Comparison of ENCODE assay signal across 16 cellular contexts in the genomic region with DNA sequence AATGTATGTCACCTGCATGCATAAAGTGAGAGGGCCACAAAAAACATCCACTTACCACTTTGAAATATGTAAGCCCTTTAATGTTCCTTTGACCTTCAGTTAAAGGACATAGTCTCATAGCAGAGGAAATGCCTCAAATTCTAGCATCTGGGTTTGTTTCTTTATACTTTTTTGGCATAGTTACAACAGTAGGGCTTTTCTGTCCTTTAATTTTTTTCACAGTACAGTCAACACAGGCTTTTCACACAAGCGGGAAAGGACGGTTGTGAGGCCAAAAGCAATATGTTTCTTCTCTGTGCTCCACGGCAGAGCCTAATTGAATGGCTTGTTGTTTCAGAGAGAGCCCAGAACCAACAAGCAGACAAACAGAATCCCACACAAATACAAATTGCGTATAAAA. TPM values are rescaled to one million over a fixed set of nuclear protein-coding genes. Genes with fewer than 3 reads are reported as not detected.
DNase-seq lines count a peak whose midpoint lies in the region; ATAC-seq, FAIRE-seq and TF ChIP-seq lines count a peak whose summit lies in the region.
"Had no signal": no experiment of that assay in that cellular context is flagged by ENCODE, and none has a peak within 500 bp of the region (broad histone marks: within the 10 kb centered on the region; RNA-seq: fewer than 3 reads in every experiment).

No MANE protein-coding gene starts in this region.

- no peaks in the 10 kb centered on the region for H3K36me3 Mint-ChIP-seq in activated CD8-positive, alpha-beta T cell treated with anti-CD3 and anti-CD28 coated beads for 36 hours (ENCODE audit: low read depth)

- 78% methylated on average over 4 of the region's 4 CpGs for WGBS in mesenchymal stem cell
- WGBS in aorta, 2 donors, result 1 to 10% methylated on average over 4 of the region's 4 CpGs

- dilution Hi-C loops in endothelial cell of umbilical vein (cut with MboI; ENCODE audit: extremely low pct_ligation_motif_present, low sequenced_read_pairs), result no loop called here

- no peak overlapping the region for H3K4me3 Mint-ChIP-seq in activated CD8-positive, alpha-beta T cell treated with anti-CD3 and anti-CD28 coated beads for 36 hours

- H3K9ac ChIP-seq in endothelial cell of umbilical vein (replicated peaks; ENCODE audit: extremely low read depth, insufficient read depth, low read length), result peak overlapping the region; percentile 72
- H3K9ac ChIP-seq in mesenchymal stem cell (ENCODE audit: low read length), result no peak overlapping the region
- H3K9ac ChIP-seq: KMS-11 had no signal

- intact Hi-C loops in left ventricle myocardium superior (cut with micrococcal nuclease), result no loop called here
- intact Hi-C loops in left cardiac atrium (cut with DNase I), result loop anchor here in 1 of 2 donors (5.0 kb wide), 1 partner anchor 41 kb away; no protein-coding TSS in a partner anchor
- intact Hi-C loops in endothelial cell of umbilical vein (cut with micrococcal nuclease), result loop anchor here (1.0 to 2.0 kb wide), 5 partner anchors 9 to 58 kb away; partner anchors contain the start of gene CRIM1
- intact Hi-C loops in aorta (cut with DNase I), result loop anchor here (5.0 kb wide), 2 partner anchors 39 to 51 kb away; no protein-coding TSS in a partner anchor
- intact Hi-C loops in activated CD8-positive, alpha-beta T cell treated with anti-CD3 and anti-CD28 coated beads for 36 hours (cut with micrococcal nuclease), result no loop called here

- no peak overlapping the region for H4K91ac ChIP-seq in mesenchymal stem cell (ENCODE audit: low read length)

- H3K18ac ChIP-seq in mesenchymal stem cell (ENCODE audit: low read depth in 1 of 2, low read length in 2 of 2), result no peak overlapping the region

- CTCF ChIA-PET in endothelial cell of umbilical vein (lab: Charles Lee), result interaction anchor here (2.1 to 2.4 kb wide), 3 partner anchors 25 to 47 kb away, joined by 8 to 14 read pairs (median 10); no protein-coding TSS in a partner anchor
- CTCF ChIA-PET in activated CD8-positive, alpha-beta T cell treated with anti-CD3 and anti-CD28 coated beads for 36 hours (lab: Charles Lee), result interaction anchor here (0.6 to 1.6 kb wide), 2 partner anchors 40 to 444 kb away, joined by 3 read pairs; no protein-coding TSS in a partner anchor

- H3K9me3 Mint-ChIP-seq in activated CD8-positive, alpha-beta T cell treated with anti-CD3 and anti-CD28 coated beads for 36 hours, result no peaks in the 10 kb centered on the region

- no peak overlapping the region for H3K27ac Mint-ChIP-seq in activated CD8-positive, alpha-beta T cell treated with anti-CD3 and anti-CD28 coated beads for 36 hours

- H4K20me1 ChIP-seq in endothelial cell of umbilical vein (replicated peaks; ENCODE audit: control insufficient read depth, extremely low read depth, insufficient read depth, low read length), result peaks cover 4% of the 10 kb centered on the region

- H3K9me3 ChIP-seq in endothelial cell of umbilical vein (replicated peaks; ENCODE audit: control insufficient read depth, insufficient read depth, low read length), result no peaks in the 10 kb centered on the region
- H3K9me3 ChIP-seq in mesenchymal stem cell (ENCODE audit: control insufficient read depth, low read length), result no peaks in the 10 kb centered on the region
- no peaks in the 10 kb centered on the region for H3K9me3 ChIP-seq in aorta (ENCODE audit: control insufficient read depth, low read length)
- H3K9me3 ChIP-seq: colonic mucosa, upper lobe of left lung had no signal

- peak; percentile 18 for ATAC-seq in left ventricle myocardium superior
- no peak for ATAC-seq in left cardiac atrium
- peak; percentile 56 for ATAC-seq in aorta (ENCODE audit: low FRiP score)
- no peak for ATAC-seq in activated CD8-positive, alpha-beta T cell treated with anti-CD3 and anti-CD28 coated beads for 36 hours

- peaks cover 4% of the 10 kb centered on the region for H3K9me1 ChIP-seq in endothelial cell of umbilical vein (replicated peaks; ENCODE audit: control insufficient read depth, extremely low read depth, insufficient read depth, low read length)

- no peak overlapping the region for H2BK12ac ChIP-seq in mesenchymal stem cell (ENCODE audit: low read length in 2 of 2)

- H2BK5ac ChIP-seq in mesenchymal stem cell (ENCODE audit: low read depth, low read length, poor library complexity, severe bottlenecking), result no peak overlapping the region

- no peak overlapping the region for H3K23ac ChIP-seq in mesenchymal stem cell (ENCODE audit: low read length in 2 of 2)

- no peak overlapping the region for H2BK120ac ChIP-seq in mesenchymal stem cell (ENCODE audit: low read depth, low read length)

- no peaks in the 10 kb centered on the region for H3K27me3 Mint-ChIP-seq in activated CD8-positive, alpha-beta T cell treated with anti-CD3 and anti-CD28 coated beads for 36 hours

- peaks cover 11% of the 10 kb centered on the region for H3K79me1 ChIP-seq in mesenchymal stem cell (replicated peaks; ENCODE audit: low read length, poor library complexity, severe bottlenecking)

- H3K36me3 ChIP-seq in endothelial cell of umbilical vein (ENCODE audit: control insufficient read depth in 2 of 2, extremely low read depth in 1 of 2, insufficient read depth in 2 of 2, low read length in 2 of 2) (peaks cover 8 to 25% of the 10 kb centered on the region in 2 experiments), mesenchymal stem cell (ENCODE audit: control insufficient read depth in 1 of 2, insufficient read depth in 2 of 2, low read depth in 1 of 2, low read length in 2 of 2) (peaks cover 0 to 3% of the 10 kb centered on the region in 2 experiments), aorta (ENCODE audit: control insufficient read depth in 1 of 2, insufficient read depth in 2 of 2, low read length in 1 of 2) (peaks cover 0 to 3% of the 10 kb centered on the region in 2 donors)
- H3K36me3 ChIP-seq: colonic mucosa, upper lobe of left lung had no signal

- no peak overlapping the region for H3K4ac ChIP-seq in mesenchymal stem cell (ENCODE audit: low read depth in 1 of 2, low read length in 2 of 2)

- POLR2A ChIA-PET in endothelial cell of umbilical vein (lab: Charles Lee), result interaction anchor here (1.2 to 1.9 kb wide), 3 partner anchors 8 to 43 kb away, joined by 3 to 7 read pairs (median 4); no protein-coding TSS in a partner anchor
- POLR2A ChIA-PET in activated CD8-positive, alpha-beta T cell treated with anti-CD3 and anti-CD28 coated beads for 36 hours (lab: Charles Lee), result no interaction called here

- H2AFZ ChIP-seq in endothelial cell of umbilical vein (ENCODE audit: low read depth, low read length), result no peak overlapping the region
- H2AFZ ChIP-seq in mesenchymal stem cell (ENCODE audit: low read depth, low read length), result no peak overlapping the region

- FAIRE-seq in endothelial cell of umbilical vein (lab: Jason Lieb, UNC), result no peak
- FAIRE-seq: D721Med had no signal

- DNase-seq in left ventricle myocardium superior (no peak), left cardiac atrium (no peak), endothelial cell of umbilical vein (ENCODE audit: low read depth, low spot score) (peak; percentile 88), mesenchymal stem cell (no peak), aorta (no peak), MV-4-11 (lab: John Stamatoyannopoulos, UW) (no peak), cerebellum (ENCODE audit: low spot score) (no peak)
- DNase-seq in activated CD8-positive, alpha-beta T cell treated with anti-CD3 and anti-CD28 coated beads for 36 hours, result no peak
- DNase-seq: ACHN; activated CD8-positive, alpha-beta memory T cell treated with anti-CD3 and anti-CD28 coated beads for 24 hours; colonic mucosa; NCI-H1694 treated with DMSO at 0.1 percent for 48 hours; NCI-H69; upper lobe of left lung had no signal

- no peak overlapping the region for H3K14ac ChIP-seq in mesenchymal stem cell (ENCODE audit: low read length in 2 of 2)

- H3K27me3 ChIP-seq in endothelial cell of umbilical vein (ENCODE audit: control insufficient read depth in 2 of 2, insufficient read depth in 2 of 2, low read length in 2 of 2) (no peaks in the 10 kb centered on the region), mesenchymal stem cell (ENCODE audit: control insufficient read depth in 1 of 2, insufficient read depth in 1 of 2, low read length in 2 of 2) (no peaks in the 10 kb centered on the region), aorta (ENCODE audit: control insufficient read depth in 1 of 2, insufficient read depth in 2 of 2, low read length in 1 of 2) (no peaks in the 10 kb centered on the region)
- H3K27me3 ChIP-seq: colonic mucosa, upper lobe of left lung had no signal

- H3K4me2 ChIP-seq in endothelial cell of umbilical vein (ENCODE audit: insufficient read depth, low read length) (peak overlapping the region; percentile 72), mesenchymal stem cell (ENCODE audit: low read length, poor library complexity, severe bottlenecking) (peak overlapping the region; percentile 5)
- H3K4me2 ChIP-seq: KMS-11 had no signal

- peaks cover 100% of the 10 kb centered on the region for H3K79me2 ChIP-seq in endothelial cell of umbilical vein (ENCODE audit: control insufficient read depth, insufficient read depth, low read length)

- H3K4me1 ChIP-seq in endothelial cell of umbilical vein (ENCODE audit: control insufficient read depth, extremely low read depth, insufficient read depth, low read length) (peaks cover 88% of the 10 kb centered on the region), mesenchymal stem cell (ENCODE audit: control insufficient read depth, insufficient read depth, low read depth, low read length) (peaks cover 9% of the 10 kb centered on the region), aorta (ENCODE audit: control insufficient read depth in 1 of 2, insufficient read depth in 2 of 2, low read length in 2 of 2) (peaks cover 13 to 28% of the 10 kb centered on the region in 2 donors)
- H3K4me1 ChIP-seq: colonic mucosa had no signal

- H3K4me3 ChIP-seq in endothelial cell of umbilical vein (replicated peaks in 1 of 3; ENCODE audit: insufficient read depth in 1 of 3, low read depth in 1 of 3, low read length in 3 of 3), result peak overlapping the region in 1 of 3 experiments; percentile 8
- H3K4me3 ChIP-seq in mesenchymal stem cell (ENCODE audit: insufficient read depth in 1 of 2, low read depth in 1 of 2, low read length in 2 of 2), result no peak overlapping the region
- H3K4me3 ChIP-seq in aorta (ENCODE audit: low read length in 2 of 2), result no peak overlapping the region
- H3K4me3 ChIP-seq: colonic mucosa, upper lobe of left lung had no signal

- H3K4me1 Mint-ChIP-seq in activated CD8-positive, alpha-beta T cell treated with anti-CD3 and anti-CD28 coated beads for 36 hours (ENCODE audit: low read depth), result no peaks in the 10 kb centered on the region

- peak; percentile 78 for TF ChIP-seq POLR2A in endothelial cell of umbilical vein (IDR thresholded peaks at IDR 0.05; ENCODE audit: low read depth, low read length)

- no peak for TF ChIP-seq CTCF in endothelial cell of umbilical vein (IDR thresholded peaks at IDR 0.05; ENCODE audit: extremely low read depth in 1 of 2, insufficient read depth in 1 of 2, low read depth in 1 of 2, low read length in 2 of 2)
- no peak for TF ChIP-seq CTCF in activated CD8-positive, alpha-beta T cell treated with anti-CD3 and anti-CD28 coated beads for 36 hours (IDR thresholded peaks at IDR 0.05)

- no peak overlapping the region for H2BK15ac ChIP-seq in mesenchymal stem cell (ENCODE audit: low read depth, poor library complexity, severe bottlenecking)

- H4K8ac ChIP-seq in mesenchymal stem cell (ENCODE audit: low read length), result no peak overlapping the region

- H3K27ac ChIP-seq in endothelial cell of umbilical vein (ENCODE audit: insufficient read depth, low read depth, low read length), result peak overlapping the region; percentile 92
- peak overlapping the region; percentile 41 for H3K27ac ChIP-seq in mesenchymal stem cell (ENCODE audit: low read length, poor library complexity, severe bottlenecking)
- peak overlapping the region in 1 of 2 donors; percentile 43 for H3K27ac ChIP-seq in aorta (ENCODE audit: low read depth in 1 of 2, low read length in 2 of 2)
- H3K27ac ChIP-seq: colonic mucosa, KMS-11 had no signal

- no TSS peak for BruUV-seq in endothelial cell of umbilical vein (replicated peaks; lab: Mats Ljungman, UMichigan)

- no peak overlapping the region for H2AK5ac ChIP-seq in mesenchymal stem cell (ENCODE audit: low read length, severe bottlenecking)

RNA-seq across cellular contexts. Expression of gene CRIM1, which starts 57.6 kb away (rescaled TPM):
- total RNA-seq in left ventricle myocardium superior (26.0 TPM), left cardiac atrium (100 to 1,000 TPM in 1 of 2 donors, 10 to 100 TPM in 1; 29.6 to 101 TPM), endothelial cell of umbilical vein (649 and 675 TPM in 2 replicates), aorta (100 to 1,000 TPM; 228 to 727 TPM), cerebellum (47.9 TPM)
- polyA plus RNA-seq in endothelial cell of umbilical vein (422 and 462 TPM in 2 replicates), aorta (10 to 100 TPM; 47.3 to 66.2 TPM)
- 397 and 400 TPM in 2 replicates for polyA plus RNA-seq in endothelial cell of umbilical vein (2011; cell fraction: cytosol; rRNA removed)
- polyA plus RNA-seq in endothelial cell of umbilical vein (2011; cell fraction: nucleus; rRNA removed), result 406 and 467 TPM in 2 replicates
- 369 and 389 TPM in 2 replicates for polyA plus RNA-seq in endothelial cell of umbilical vein (2012)
- 1,644 and 1,810 TPM in 2 replicates for polyA minus RNA-seq in endothelial cell of umbilical vein
- polyA minus RNA-seq in endothelial cell of umbilical vein (2011; cell fraction: cytosol; rRNA and poly(A)+ RNA removed), result 271 TPM
- polyA minus RNA-seq in endothelial cell of umbilical vein (2011; cell fraction: nucleus; rRNA and poly(A)+ RNA removed), result 1,549 and 1,599 TPM in 2 replicates
- polyA plus RNA-seq in mesenchymal stem cell (2013, experiment 1 of 2), result 70.6 TPM
- 70.6 TPM for polyA plus RNA-seq in mesenchymal stem cell (2013, experiment 2 of 2)
- 10 to 100 TPM; 14.4 to 15.9 TPM for total RNA-seq in activated CD8-positive, alpha-beta T cell treated with anti-CD3 and anti-CD28 coated beads for 36 hours

Comparison
In these comparisons a context has a peak if more than half of its experiments do, and no peak if none do; other contexts are left out.
1. ATAC-seq: peak in left ventricle myocardium superior (single experiment) and aorta (single experiment); none in left cardiac atrium (0 of 2) and activated CD8-positive, alpha-beta T cell treated with anti-CD3 and anti-CD28 coated beads for 36 hours (single experiment).
2. intact Hi-C loops: an anchor here in endothelial cell of umbilical vein (1.0 to 2.0 kb wide) and aorta (5.0 kb wide); none called in left ventricle myocardium superior and activated CD8-positive, alpha-beta T cell treated with anti-CD3 and anti-CD28 coated beads for 36 hours.